ENCODE assay signal across 8 cellular contexts in genomic region chr12:93563807-93564538, GRCh38. TPM values are rescaled to one million over a fixed set of nuclear protein-coding genes. Genes with fewer than 3 reads are reported as not detected.
DNase-seq lines count a peak whose midpoint lies in the region; ATAC-seq, FAIRE-seq and TF ChIP-seq lines count a peak whose summit lies in the region.

No MANE protein-coding gene starts in this region.

- peak; percentile 52 to 70 for TF ChIP-seq RAD21 in A549 (conservative IDR thresholded peaks at IDR 0.05 in 1 of 2, IDR thresholded peaks at IDR 0.05 in 1 of 2)

- peaks cover under 1 to 11% (median 1%) of the 10 kb centered on the region in 9 donors for H3K9me3 Mint-ChIP-seq in naive thymus-derived CD8-positive, alpha-beta T cell

- H3K27ac Mint-ChIP-seq in naive thymus-derived CD8-positive, alpha-beta T cell = no peak overlapping the region

- peak; percentile 53 for TF ChIP-seq CTCF in A549 (IDR thresholded peaks at IDR 0.05)
- peak; percentile 53; the same call in 1 of the 2 replicates for TF ChIP-seq CTCF in GM12875 (IDR thresholded peaks at IDR 0.05; ENCODE audit: borderline replicate concordance, insufficient read depth, low read depth, low read length)
- TF ChIP-seq CTCF in fibroblast of villous mesenchyme (IDR thresholded peaks at IDR 0.05; ENCODE audit: insufficient read depth, low read depth, low read length) = peak; percentile 45
- no peak for TF ChIP-seq CTCF in gastrocnemius medialis (IDR thresholded peaks at IDR 0.05 in 4 of 5, conservative IDR thresholded peaks at IDR 0.05 in 1 of 5)

- peak overlapping the region; percentile 65 for H3K4me2 ChIP-seq in A549

- H3K27me3 Mint-ChIP-seq in naive thymus-derived CD8-positive, alpha-beta T cell = peaks cover 0 to 1% (median 0%) of the 10 kb centered on the region in 5 donors

- no peaks in the 10 kb centered on the region for H3K27me3 ChIP-seq in gastrocnemius medialis

- peaks cover 4 to 8% (median 5%) of the 10 kb centered on the region in 4 donors for H3K4me1 Mint-ChIP-seq in naive thymus-derived CD8-positive, alpha-beta T cell

- peak; percentile 48 to 73; a peak in 2 of 5 replicates for TF ChIP-seq EP300 in A549 (IDR thresholded peaks at IDR 0.05)

- H3K36me3 Mint-ChIP-seq in naive thymus-derived CD8-positive, alpha-beta T cell = peaks cover 1 to 25% (median 12%) of the 10 kb centered on the region in 3 donors

- peaks cover 16% of the 10 kb centered on the region for H3K9me3 ChIP-seq in A549
- H3K9me3 ChIP-seq in gastrocnemius medialis = no peaks in the 10 kb centered on the region

- peak; percentile 85 for FAIRE-seq in A549 (lab: Jason Lieb, UNC)

- peak; percentile 76 to 89 for DNase-seq in A549 (ENCODE audit: low read depth in 1 of 2, low spot score in 1 of 2)
- peak; percentile 62 for DNase-seq in OCI-M1 (lab: John Stamatoyannopoulos, UW)
- peak; percentile 48 for DNase-seq in fibroblast of villous mesenchyme (ENCODE audit: low read depth)
- DNase-seq in activated CD4-positive, alpha-beta T cell treated with anti-CD3 and anti-CD28 coated beads for 1 hour = no peak
- no peak for DNase-seq in posterior cingulate gyrus
- no peak for DNase-seq in gastrocnemius medialis
- DNase-seq in naive thymus-derived CD8-positive, alpha-beta T cell = no peak

- WGBS in A549 (ENCODE audit: missing lambda C conversion rate) = 2% methylated on average over 6 of the region's 6 CpGs

- TF ChIP-seq POLR2A in A549 (IDR thresholded peaks at IDR 0.05; ENCODE audit: low read length) (no peak), gastrocnemius medialis (IDR thresholded peaks at IDR 0.05) (no peak)

- H3K4me1 ChIP-seq in A549 = peaks cover 27% of the 10 kb centered on the region
- H3K4me1 ChIP-seq in gastrocnemius medialis = no peaks in the 10 kb centered on the region

- CTCF ChIA-PET in A549 (lab: Yijun Ruan, JAX) = interaction anchor here (0.6 to 12.6 kb wide), 18 partner anchors 9 to 538 kb away, joined by 3 to 91 read pairs (median 4); no protein-coding TSS in a partner anchor

- H3K4me3 Mint-ChIP-seq in naive thymus-derived CD8-positive, alpha-beta T cell = no peak overlapping the region

- intact Hi-C loops in posterior cingulate gyrus (cut with DNase I) = no loop called here
- intact Hi-C loops in gastrocnemius medialis (cut with DNase I; ENCODE audit: low total_unique reads) = loop anchor here (10.0 kb wide), 1 partner anchor 59 kb away; no protein-coding TSS in a partner anchor

- POLR2A ChIA-PET in A549 (lab: Yijun Ruan, JAX) = interaction anchor here (0.6 to 2.2 kb wide), 3 partner anchors 61 to 222 kb away, joined by 4 to 6 read pairs (median 4); partner anchors contain the start of gene UBE2N
- POLR2A ChIA-PET in naive thymus-derived CD8-positive, alpha-beta T cell (lab: Charles Lee) = no interaction called here

- H3K27ac ChIP-seq in A549 (peak overlapping the region; percentile 63 to 77), gastrocnemius medialis (no peak overlapping the region)

- H3K4me3 ChIP-seq in A549 (no peak overlapping the region), GM12875 (ENCODE audit: low read depth, low read length) (no peak overlapping the region), fibroblast of villous mesenchyme (ENCODE audit: low read depth, low read length) (no peak overlapping the region), gastrocnemius medialis (no peak overlapping the region)

- in situ Hi-C loops in gastrocnemius medialis (cut with MboI; ENCODE audit: low sequenced_read_pairs in 4 of 4) = loop anchor here in 3 of 4 donors (5.0 to 25.0 kb wide), 4 partner anchors 181 to 538 kb away; no protein-coding TSS in a partner anchor

- ATAC-seq in A549 (peak; percentile 96 to 97), gastrocnemius medialis (no peak)
- no peak for ATAC-seq in naive thymus-derived CD8-positive, alpha-beta T cell

- H3K36me3 ChIP-seq in gastrocnemius medialis = no peaks in the 10 kb centered on the region

TF ChIP-seq in A549, 52 proteins besides CTCF, POLR2A, EP300 and RAD21 (continues in another document):
- TF ChIP-seq NPAS2 (CRISPR knock-in tag; IDR thresholded peaks at IDR 0.05; ENCODE audit: borderline replicate concordance) (no peak), E2F6 (IDR thresholded peaks at IDR 0.05; ENCODE audit: borderline replicate concordance, low read depth) (no peak), ELK1 (IDR thresholded peaks at IDR 0.05; ENCODE audit: low read depth, low read length) (no peak), RCOR1 (IDR thresholded peaks at IDR 0.05; ENCODE audit: low read depth, low read length) (no peak), CBX8 (IDR thresholded peaks at IDR 0.05) (no peak), BCL3 (IDR thresholded peaks at IDR 0.05) (no peak), TFCP2L1 (CRISPR knock-in tag; IDR thresholded peaks at IDR 0.05) (no peak), KDM1A (IDR thresholded peaks at IDR 0.05; ENCODE audit: low read depth) (no peak), ZNF302 (CRISPR knock-in tag; IDR thresholded peaks at IDR 0.05) (no peak), BHLHE40 (IDR thresholded peaks at IDR 0.05; ENCODE audit: low read depth, low read length) (no peak), POLR2AphosphoS2 (conservative IDR thresholded peaks at IDR 0.05; ENCODE audit: low read length) (no peak), JUN (IDR thresholded peaks at IDR 0.05) (peak; percentile 42 to 76; a peak in 3 of 5 replicates), NR3C1 (IDR thresholded peaks at IDR 0.05) (no peak), JUNB (IDR thresholded peaks at IDR 0.05) (peak; percentile 69), MYC (IDR thresholded peaks at IDR 0.05; ENCODE audit: borderline replicate concordance, low read length) (no peak), CHD4 (IDR thresholded peaks at IDR 0.05; ENCODE audit: borderline replicate concordance) (no peak), FOXS1 (CRISPR knock-in tag; IDR thresholded peaks at IDR 0.05) (no peak), ZC3H11A (IDR thresholded peaks at IDR 0.05) (no peak), HDAC2 (IDR thresholded peaks at IDR 0.05) (no peak), CEBPB (IDR thresholded peaks at IDR 0.05) (peak; percentile 23 to 72; a peak in 2 of 4 replicates), FOSL2 (IDR thresholded peaks at IDR 0.05) (peak; percentile 33; the same call in 1 of the 2 replicates), FOSL2 (CRISPR knock-in tag; IDR thresholded peaks at IDR 0.05) (peak; percentile 82), EHMT2 (IDR thresholded peaks at IDR 0.05; ENCODE audit: low read depth) (no peak), GATA3 (IDR thresholded peaks at IDR 0.05; ENCODE audit: borderline replicate concordance) (peak; percentile 82), HOXB5 (CRISPR knock-in tag; IDR thresholded peaks at IDR 0.05) (no peak), RARB (CRISPR knock-in tag; IDR thresholded peaks at IDR 0.05) (peak; percentile 80; the same call in 1 of the 2 replicates), HES2 (IDR thresholded peaks at IDR 0.05) (no peak), TP53 (CRISPR knock-in tag; IDR thresholded peaks at IDR 0.05) (no peak), SREBF2 (IDR thresholded peaks at IDR 0.05) (no peak), HOXA7 (CRISPR knock-in tag; IDR thresholded peaks at IDR 0.05) (no peak)

RNA-seq across cellular contexts. Expression of gene SOCS2, which starts 8.5 kb away (rescaled TPM):
- polyA plus RNA-seq in A549 (2011; rRNA removed) (18.5 and 21.8 TPM in 2 replicates), A549 (2017; fragmentation: RNase III; extraction: RNeasy Plus Mini Kit Qiagen cat#74134 plus additional on column Dnase treatment) (17.3 to 22.2 TPM (median 18.1 TPM) in 3 replicates)
- 14.2 and 17.0 TPM in 2 replicates for polyA plus RNA-seq in A549 (2012; cell fraction: cytosol; rRNA removed)
- polyA plus RNA-seq in A549 (2012; cell fraction: nucleus; rRNA removed) = 25.2 and 33.7 TPM in 2 replicates
- polyA minus RNA-seq in A549 (2011; rRNA and poly(A)+ RNA removed) = 7.6 and 8.4 TPM in 2 replicates
- total RNA-seq in fibroblast of villous mesenchyme (37.6 and 45.1 TPM in 2 replicates), gastrocnemius medialis (10 to 100 TPM in 1 of 4 donors, 1 to 10 TPM in 3; 4.3 to 14.9 (median 5.3) TPM)
- total RNA-seq in naive thymus-derived CD8-positive, alpha-beta T cell = 1 to 10 TPM; 1.9 to 2.9 TPM
- polyA plus RNA-seq in naive thymus-derived CD8-positive, alpha-beta T cell = 10 to 100 TPM; 11.1 to 18.3 (median 16.0) TPM

Comparison
In these comparisons a context has a peak if more than half of its experiments do, and no peak if none do; other contexts are left out.
1. ATAC-seq: peak in A549 (2 of 2); none in gastrocnemius medialis (0 of 2) and naive thymus-derived CD8-positive, alpha-beta T cell (0 of 2).
2. DNase-seq: peak in A549 (2 of 2), OCI-M1 (single experiment) and fibroblast of villous mesenchyme (single experiment); none in activated CD4-positive, alpha-beta T cell treated with anti-CD3 and anti-CD28 coated beads for 1 hour (single experiment), posterior cingulate gyrus (0 of 10), gastrocnemius medialis (0 of 2) and naive thymus-derived CD8-positive, alpha-beta T cell (0 of 10).
3. H3K27ac ChIP-seq: peak in A549 (2 of 2); none in gastrocnemius medialis (0 of 4).
4. CTCF ChIP-seq: peak in A549 (single experiment), GM12875 (single experiment) and fibroblast of villous mesenchyme (single experiment); none in gastrocnemius medialis (0 of 5).